ENCODE assay signal across 30 cellular contexts in the genomic region with DNA sequence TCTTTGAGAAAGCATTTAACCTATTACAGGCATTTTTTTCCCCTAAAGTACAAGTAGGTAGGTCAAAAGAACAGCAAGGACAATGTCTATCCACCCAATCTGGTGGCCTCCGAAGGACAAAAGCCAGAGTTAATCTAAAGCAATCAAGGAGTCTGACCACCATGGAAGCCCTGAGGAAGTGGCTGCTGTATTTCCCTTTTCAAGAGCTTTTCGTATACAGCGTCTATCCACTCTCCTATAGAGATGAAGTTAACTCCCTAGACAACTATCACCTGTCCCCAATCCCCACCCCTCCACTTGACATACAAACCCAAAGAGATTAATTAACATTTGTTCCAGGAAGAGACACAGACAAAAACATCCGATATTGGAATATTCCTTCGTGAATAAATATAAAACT.
"Had no signal": no experiment of that assay in that cellular context is flagged by ENCODE, and none has a peak within 500 bp of the region (broad histone marks: within the 10 kb centered on the region; RNA-seq: fewer than 3 reads in every experiment).

No MANE protein-coding gene starts in this region.

- ATAC-seq: activated CD8-positive, alpha-beta T cell treated with anti-CD3 and anti-CD28 coated beads for 36 hours; activated naive CD4-positive, alpha-beta T cell treated with anti-CD3 and anti-CD28 coated beads, Interleukin-2, amount 50 U/mL, for 72 hours; activated T-cell treated with anti-CD3 and anti-CD28 coated beads, Interleukin-2, amount 50 U/mL, for 4 hours; heart right ventricle; psoas muscle; stimulated activated effector memory CD8-positive, alpha-beta T cell treated with anti-CD3 and anti-CD28 coated beads, Interleukin-12 subunit alpha, Interleukin-12 subunit beta, amount 100 ng/mL, for 72 hours had no signal

- H3K27me3 Mint-ChIP-seq: central memory CD8-positive, alpha-beta T cell; naive B cell; stimulated activated naive CD8-positive, alpha-beta T cell treated with anti-CD3 and anti-CD28 coated beads, Interleukin-15, Interleukin-2, amounts not matched to agents 100 ng/mL and 50 ng/mL, for 24 hours had no signal

- DNase-seq: activated CD4-positive, alpha-beta T cell treated with anti-CD3 and anti-CD28 coated beads, Interleukin-2, amount 50 U/mL, for 1 hour; activated CD4-positive, CD25-positive, alpha-beta regulatory T cell treated with anti-CD3 and anti-CD28 coated beads, Interleukin-2, amount 50 U/mL, for 72 hours; activated CD8-positive, alpha-beta T cell treated with anti-CD3 and anti-CD28 coated beads for 36 hours; activated naive CD4-positive, alpha-beta T cell; activated T-cell treated with anti-CD3 and anti-CD28 coated beads, Interleukin-2, amount 50 U/mL, for 4 hours; dermis blood vessel endothelial cell; effector CD4-positive, alpha-beta T cell; esophagus squamous epithelium; foreskin melanocyte; heart right ventricle; left ventricle myocardium inferior; naive B cell; occipital lobe; psoas muscle; sigmoid colon; small intestine; stimulated activated CD4-positive, alpha-beta T cell treated with anti-CD3 and anti-CD28 coated beads, Interleukin-4, amount 100 ng/mL, for 24 hours; uterus had no signal

- H3K36me3 ChIP-seq: esophagus squamous epithelium, heart right ventricle, left ventricle myocardium inferior, sigmoid colon, thoracic aorta, uterus had no signal

- H3K27me3 ChIP-seq: esophagus squamous epithelium, heart right ventricle, sigmoid colon, uterus had no signal

- H3K36me3 Mint-ChIP-seq: activated naive CD4-positive, alpha-beta T cell treated with anti-CD3 and anti-CD28 coated beads, Interleukin-2, amount 50 U/mL, for 72 hours; mesothelial cell of epicardium; naive B cell; stimulated activated effector memory CD8-positive, alpha-beta T cell treated with anti-CD3 and anti-CD28 coated beads, Interleukin-12 subunit alpha, Interleukin-12 subunit beta, amount 100 ng/mL, for 72 hours; type B pancreatic cell had no signal

- H3K4me3 Mint-ChIP-seq: activated CD8-positive, alpha-beta T cell treated with anti-CD3 and anti-CD28 coated beads for 36 hours; activated T-cell treated with anti-CD3 and anti-CD28 coated beads, Interleukin-2, amount 50 U/mL, for 4 hours; central memory CD8-positive, alpha-beta T cell; mesothelial cell of epicardium; naive B cell; neural crest cell; stimulated activated effector memory CD8-positive, alpha-beta T cell treated with anti-CD3 and anti-CD28 coated beads, Interleukin-12 subunit alpha, Interleukin-12 subunit beta, amount 100 ng/mL, for 72 hours; stimulated activated naive CD8-positive, alpha-beta T cell treated with anti-CD3 and anti-CD28 coated beads, Interleukin-15, Interleukin-2, amounts not matched to agents 100 ng/mL and 50 ng/mL, for 24 hours; type B pancreatic cell had no signal

- H3K9me3 ChIP-seq: esophagus squamous epithelium, heart right ventricle, left ventricle myocardium inferior, psoas muscle, sigmoid colon, thoracic aorta, uterus had no signal

- H3K4me1 Mint-ChIP-seq: central memory CD8-positive, alpha-beta T cell; naive B cell; stimulated activated effector memory CD8-positive, alpha-beta T cell treated with anti-CD3 and anti-CD28 coated beads, Interleukin-12 subunit alpha, Interleukin-12 subunit beta, amount 100 ng/mL, for 72 hours had no signal

- H3K4me3 ChIP-seq: esophagus squamous epithelium, heart right ventricle, left ventricle myocardium inferior, lung, psoas muscle, sigmoid colon, thoracic aorta, uterus had no signal

- H3K9me3 Mint-ChIP-seq: activated CD8-positive, alpha-beta T cell treated with anti-CD3 and anti-CD28 coated beads for 36 hours; activated naive CD4-positive, alpha-beta T cell treated with anti-CD3 and anti-CD28 coated beads, Interleukin-2, amount 50 U/mL, for 72 hours; activated T-cell treated with anti-CD3 and anti-CD28 coated beads, Interleukin-2, amount 50 U/mL, for 4 hours; activated T-helper 2 cell treated with anti-CD3 and anti-CD28 coated beads, Interferon-gamma antibody, Interleukin-2, Interleukin-4, amounts not matched to agents 10 μg/mL and 5 μg/mL and 100 μg/mL, durations not matched to agents 14 hours and 24 hours and 36 hours; central memory CD8-positive, alpha-beta T cell; mesothelial cell of epicardium; naive B cell; neural crest cell; stimulated activated effector memory CD8-positive, alpha-beta T cell treated with anti-CD3 and anti-CD28 coated beads, Interleukin-12 subunit alpha, Interleukin-12 subunit beta, amount 100 ng/mL, for 72 hours; stimulated activated naive CD8-positive, alpha-beta T cell treated with anti-CD3 and anti-CD28 coated beads, Interleukin-15, Interleukin-2, amounts not matched to agents 100 ng/mL and 50 ng/mL, for 24 hours; type B pancreatic cell had no signal

- H3K27ac ChIP-seq: epithelial cell of prostate, esophagus squamous epithelium, heart right ventricle, left ventricle myocardium inferior, parathyroid adenoma, psoas muscle, thoracic aorta had no signal

- H3K4me1 ChIP-seq: parathyroid adenoma, psoas muscle, uterus had no signal

- H3K27ac Mint-ChIP-seq: activated CD8-positive, alpha-beta T cell treated with anti-CD3 and anti-CD28 coated beads for 36 hours; activated naive CD4-positive, alpha-beta T cell treated with anti-CD3 and anti-CD28 coated beads, Interleukin-2, amount 50 U/mL, for 72 hours; activated T-helper 2 cell treated with anti-CD3 and anti-CD28 coated beads, Interferon-gamma antibody, Interleukin-2, Interleukin-4, amounts not matched to agents 10 μg/mL and 5 μg/mL and 100 μg/mL, durations not matched to agents 14 hours and 24 hours and 36 hours; mesothelial cell of epicardium; naive B cell; stimulated activated effector memory CD8-positive, alpha-beta T cell treated with anti-CD3 and anti-CD28 coated beads, Interleukin-12 subunit alpha, Interleukin-12 subunit beta, amount 100 ng/mL, for 72 hours; stimulated activated naive CD8-positive, alpha-beta T cell treated with anti-CD3 and anti-CD28 coated beads, Interleukin-15, Interleukin-2, amounts not matched to agents 100 ng/mL and 50 ng/mL, for 24 hours; type B pancreatic cell had no signal
